14 cellular contexts compared by ENCODE assay signal in the genomic region with DNA sequence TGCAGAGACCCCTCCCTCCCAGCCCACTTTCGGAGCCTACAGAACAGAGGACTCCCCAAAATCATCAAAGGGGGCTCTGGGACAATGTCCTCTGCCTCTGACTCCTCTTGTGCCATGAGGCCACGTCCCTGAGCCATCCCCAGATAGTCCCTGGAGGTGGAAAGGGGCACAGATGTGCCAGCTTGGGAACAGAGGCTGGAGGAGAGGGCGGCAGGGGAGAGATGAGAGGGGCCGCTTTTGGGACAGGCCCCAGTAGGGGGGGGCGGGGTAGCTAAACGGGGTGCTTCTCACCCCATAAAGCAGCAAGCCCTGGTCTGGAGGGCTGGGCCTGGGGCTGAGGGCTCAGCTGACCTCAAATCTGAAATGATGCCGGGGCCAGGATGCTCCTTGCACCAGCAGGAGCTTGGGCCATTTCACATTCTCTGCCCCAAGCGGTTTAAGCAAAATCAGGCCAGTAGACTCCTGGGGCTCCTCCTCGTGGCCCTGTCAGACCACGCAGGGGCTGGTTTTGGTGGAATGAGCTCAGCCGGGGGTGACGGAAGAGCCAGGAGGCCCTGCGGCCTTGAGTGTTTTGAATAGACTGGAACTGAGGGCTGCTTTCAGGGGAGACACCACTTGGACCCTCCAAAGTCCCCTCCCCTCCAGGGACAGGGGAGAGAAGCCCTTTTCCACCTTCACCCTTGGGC. TPM values are rescaled to one million over a fixed set of nuclear protein-coding genes. Genes with fewer than 3 reads are reported as not detected.
DNase-seq lines count a peak whose midpoint lies in the region; TF ChIP-seq lines count a peak whose summit lies in the region.
"Had no signal": no experiment of that assay in that cellular context is flagged by ENCODE, and none has a peak within 500 bp of the region (broad histone marks: within the 10 kb centered on the region; RNA-seq: fewer than 3 reads in every experiment).

No MANE protein-coding gene starts in this region.

- TF ChIP-seq CTCF in Calu3 (IDR thresholded peaks at IDR 0.05; ENCODE audit: unreplicated experiment), result no peak
- peak; percentile 38 for TF ChIP-seq CTCF in MM.1S (IDR thresholded peaks at IDR 0.05; ENCODE audit: low read length)
- peak; percentile 24 for TF ChIP-seq CTCF in astrocyte of the spinal cord (IDR thresholded peaks at IDR 0.05; ENCODE audit: low read depth, low read length)
- no peak for TF ChIP-seq CTCF in ovary (IDR thresholded peaks at IDR 0.05)
- no peak for TF ChIP-seq CTCF in tibial artery (IDR thresholded peaks at IDR 0.05)

- no peak overlapping the region for H3K4me3 Mint-ChIP-seq in Calu3 (ENCODE audit: low read depth, unreplicated experiment)
- H3K4me3 Mint-ChIP-seq: activated naive CD8-positive, alpha-beta T cell had no signal

- H3K9me3 ChIP-seq in MM.1S (replicated peaks; ENCODE audit: insufficient read depth, low read length) (no peaks in the 10 kb centered on the region), ovary (peaks cover 0 to 17% of the 10 kb centered on the region in 2 donors), tibial artery (peaks cover 0 to 17% (median 14%) of the 10 kb centered on the region in 3 donors)

- no peak overlapping the region for H3K9ac ChIP-seq in MM.1S (ENCODE audit: low read length)

- H3K9me2 ChIP-seq in MM.1S (replicated peaks; ENCODE audit: insufficient read depth, low read length), result no peaks in the 10 kb centered on the region

- H3K36me3 Mint-ChIP-seq in Calu3 (ENCODE audit: insufficient read depth, unreplicated experiment), result peaks cover 41% of the 10 kb centered on the region
- H3K36me3 Mint-ChIP-seq: activated naive CD8-positive, alpha-beta T cell had no signal

- H3K27ac Mint-ChIP-seq in Calu3 (ENCODE audit: unreplicated experiment), result no peak overlapping the region
- H3K27ac Mint-ChIP-seq: activated naive CD8-positive, alpha-beta T cell had no signal

- DNase-seq in Calu3, result peak; percentile 53
- peak; percentile 28 for DNase-seq in MM.1S
- DNase-seq in astrocyte of the spinal cord (ENCODE audit: low read depth, low spot score), result no peak
- peak; percentile 71 for DNase-seq in left kidney (ENCODE audit: low read depth, low spot score)
- DNase-seq in stimulated activated CD4-positive, alpha-beta T cell treated with anti-CD3 and anti-CD28 coated beads, Interleukin-15, amount 100 ng/mL, for 24 hours, result no peak
- DNase-seq in ovary, result no peak
- no peak for DNase-seq in GF-D8 (lab: John Stamatoyannopoulos, UW)
- no peak for DNase-seq in tibial artery
- DNase-seq: effector CD8-positive, alpha-beta T cell; NCI-H146; T-helper 1 cell had no signal

- H3K4me1 Mint-ChIP-seq in Calu3 (ENCODE audit: low read depth, unreplicated experiment), result peaks cover 20% of the 10 kb centered on the region

- H3K4me3 ChIP-seq in MM.1S (ENCODE audit: low read length) (no peak overlapping the region), astrocyte of the spinal cord (ENCODE audit: low read depth, low read length) (no peak overlapping the region), ovary (no peak overlapping the region), tibial artery (no peak overlapping the region)

- no TSS peak for BruUV-seq in Calu3 (replicated peaks; lab: Mats Ljungman, UMichigan)

- H3F3A ChIP-seq in MM.1S (ENCODE audit: insufficient read depth, low read length), result no peaks in the 10 kb centered on the region

- H4K20me1 ChIP-seq in MM.1S (ENCODE audit: insufficient read depth, low read length), result no peaks in the 10 kb centered on the region

- no peaks in the 10 kb centered on the region for H3K27me3 Mint-ChIP-seq in Calu3 (ENCODE audit: unreplicated experiment)

- in situ Hi-C loops in astrocyte of the spinal cord (cut with HindIII; ENCODE audit: low sequenced_read_pairs), result no loop called here

- no peaks in the 10 kb centered on the region for H3K36me3 ChIP-seq in MM.1S (replicated peaks; ENCODE audit: insufficient read depth, low read length)
- no peaks in the 10 kb centered on the region for H3K36me3 ChIP-seq in ovary
- no peaks in the 10 kb centered on the region for H3K36me3 ChIP-seq in tibial artery

- intact Hi-C loops in Calu3 (cut with micrococcal nuclease; ENCODE audit: unreplicated experiment), result no loop called here
- intact Hi-C loops in ovary (cut with DNase I), result no loop called here
- intact Hi-C loops in tibial artery (cut with DNase I; ENCODE audit: low total_unique reads), result no loop called here

- H2AFZ ChIP-seq in MM.1S (ENCODE audit: low read length), result no peak overlapping the region

- no peak for TF ChIP-seq EP300 in ovary (IDR thresholded peaks at IDR 0.05)

- no peaks in the 10 kb centered on the region for H3K79me2 ChIP-seq in MM.1S (ENCODE audit: low read length)

- H3K9me3 Mint-ChIP-seq in Calu3 (ENCODE audit: low read depth, unreplicated experiment), result no peaks in the 10 kb centered on the region

- no peak overlapping the region for H3K27ac ChIP-seq in MM.1S (ENCODE audit: low read length)
- H3K27ac ChIP-seq in ovary, result no peak overlapping the region
- no peak overlapping the region for H3K27ac ChIP-seq in tibial artery

- no peak overlapping the region for H3K4me2 ChIP-seq in MM.1S (ENCODE audit: low read depth, low read length)

- H3K4me1 ChIP-seq in MM.1S (ENCODE audit: low read length) (no peaks in the 10 kb centered on the region), ovary (ENCODE audit: insufficient read depth) (no peaks in the 10 kb centered on the region), tibial artery (peaks cover 0 to 9% (median 3%) of the 10 kb centered on the region in 4 donors)

- H3K27me3 ChIP-seq in MM.1S (replicated peaks; ENCODE audit: insufficient read depth, low read length) (peaks cover 97% of the 10 kb centered on the region), ovary (peaks cover 2% of the 10 kb centered on the region), tibial artery (peaks cover under 1 to 94% of the 10 kb centered on the region in 2 donors)

- no peak for TF ChIP-seq POLR2A in ovary (IDR thresholded peaks at IDR 0.05)

- CTCF ChIA-PET in Calu3 (lab: Charles Lee), result interaction anchor here (0.6 to 2.1 kb wide), 9 partner anchors 38 to 174 kb away, joined by 3 to 19 read pairs (median 4); no protein-coding TSS in a partner anchor

- WGBS in ovary, 3 donors, result 29 to 43% (median 38%) methylated on average over 12 to 13 of the region's 13 CpGs

RNA-seq across cellular contexts. Expression of gene ONECUT3, which starts 27.1 kb away (rescaled TPM):
- total RNA-seq in Calu3 (2022) (20.0 and 25.7 TPM in 2 replicates), ovary (under 1 TPM in 1 of 7 donors, not detected in 6; 0.05 TPM)
- polyA plus RNA-seq in ovary, result not detected
- total RNA-seq: mononuclear cell, ureter had no signal

RNA-seq across cellular contexts. Expression of gene ATP8B3, which starts 31.7 kb away (rescaled TPM):
- total RNA-seq in Calu3 (2022) (5.9 and 6.7 TPM in 2 replicates), ovary (1 to 10 TPM in 5 of 7 donors, under 1 TPM in 2; 0.72 to 3.2 (median 2.1) TPM)
- polyA plus RNA-seq in ovary, result 1 to 10 TPM in 1 of 2 donors, under 1 TPM in 1; 0.91 to 1.5 TPM

Comparison
In these comparisons a context has a peak if more than half of its experiments do, and no peak if none do; other contexts are left out.
1. DNase-seq: peak in Calu3 (single experiment), MM.1S (single experiment) and left kidney (single experiment); none in astrocyte of the spinal cord (single experiment), stimulated activated CD4-positive, alpha-beta T cell treated with anti-CD3 and anti-CD28 coated beads, Interleukin-15, amount 100 ng/mL, for 24 hours (single experiment), ovary (0 of 5), GF-D8 (single experiment) and tibial artery (0 of 2).
2. CTCF ChIP-seq: peak in MM.1S (single experiment) and astrocyte of the spinal cord (single experiment); none in Calu3 (single experiment), ovary (0 of 3) and tibial artery (0 of 2).
3. RNA of gene ONECUT3, which starts 27.1 kb away (total RNA-seq): 20.0 to 25.7 TPM in Calu3; 0.05 TPM in ovary; every median in the first group is over 10 times any median in the second.